Comparison of ENCODE assay signal across 8 cellular contexts in genomic region chr6:104859225-104860146, GRCh38. TPM values are rescaled to one million over a fixed set of nuclear protein-coding genes. Genes with fewer than 3 reads are reported as not detected.
DNase-seq lines count a peak whose midpoint lies in the region; ATAC-seq and TF ChIP-seq lines count a peak whose summit lies in the region.

Gene HACE1 (minus strand): TSS chr6:104859919. CDS start chr6:104859642, 277 bp downstream.

- TF ChIP-seq EP300 in esophagus muscularis mucosa (IDR thresholded peaks at IDR 0.05) = peak; percentile 22

- H3K27ac ChIP-seq in PC-3 (ENCODE audit: low read length) = no peak within 1 kb of the TSS
- peak within 1 kb of the TSS; percentile 83 to 87 (median 84) for H3K27ac ChIP-seq in esophagus muscularis mucosa (replicated peaks in 1 of 4)

- intact Hi-C loops in PC-3 (cut with micrococcal nuclease) (loop anchor here (2.0 kb wide), 1 partner anchor 69 kb away; no protein-coding TSS in a partner anchor), esophagus muscularis mucosa (cut with DNase I) (loop anchor here (10.0 kb wide), 1 partner anchor 1465 kb away; the partner anchor contains the start of gene ATG5)

- peak within 1 kb of the TSS; percentile 35 to 80 (median 67) for H3K27ac Mint-ChIP-seq in IgD-negative memory B cell

- H3K27me3 ChIP-seq in PC-3 (ENCODE audit: low read length) (no peaks in the 10 kb centered on the region), esophagus muscularis mucosa (no peaks in the 10 kb centered on the region)

- H3K4me3 Mint-ChIP-seq in IgD-negative memory B cell = peak within 1 kb of the TSS; percentile 92 to 97 (median 96)

- H3K9ac ChIP-seq in PC-3 (ENCODE audit: low read length) = peak within 1 kb of the TSS; percentile 76

- POLR2A ChIA-PET in PC-3 (lab: Charles Lee; ENCODE audit: unreplicated experiment) = no interaction called here

- peak within 1 kb of the TSS; percentile 97 for H3K4me2 ChIP-seq in PC-3 (ENCODE audit: low read length)

- under 1% methylated on average over 26 of the region's 89 CpGs for WGBS in esophagus muscularis mucosa

- peaks cover 5% of the 10 kb centered on the region; the same call in 1 of the 2 replicates for H3K4me1 ChIP-seq in PC-3 (ENCODE audit: insufficient read depth, low read length)
- peaks cover 5 to 11% (median 10%) of the 10 kb centered on the region in 4 donors for H3K4me1 ChIP-seq in esophagus muscularis mucosa

- H2AFZ ChIP-seq in PC-3 (ENCODE audit: low read length) = peak within 1 kb of the TSS; percentile 96

- no peaks in the 10 kb centered on the region for H4K20me1 ChIP-seq in PC-3 (ENCODE audit: low read length)

- no peaks in the 10 kb centered on the region for H3K9me2 ChIP-seq in PC-3 (replicated peaks; ENCODE audit: low read length)

- CTCF ChIA-PET in PC-3 (lab: Charles Lee) = no interaction called here

- no peaks in the 10 kb centered on the region for H3K27me3 Mint-ChIP-seq in IgD-negative memory B cell

- ATAC-seq in GM21529 (IDR thresholded peaks at IDR 0.05; ENCODE audit: unreplicated experiment) (peak; percentile 98), PC-3 (peak; percentile 98)

- no peak for TF ChIP-seq POLR2A in esophagus muscularis mucosa (IDR thresholded peaks at IDR 0.05; ENCODE audit: low read depth)

- BruUV-seq in PC-3 (replicated peaks; lab: Mats Ljungman, UMichigan) = no TSS peak

- H3K4me1 Mint-ChIP-seq in IgD-negative memory B cell = peaks cover 6 to 18% (median 15%) of the 10 kb centered on the region in 3 donors

- no peaks in the 10 kb centered on the region for H3K9me3 ChIP-seq in PC-3 (ENCODE audit: low read length)
- no peaks in the 10 kb centered on the region for H3K9me3 ChIP-seq in esophagus muscularis mucosa

- H3K4me3 ChIP-seq in PC-3 (ENCODE audit: low read length) (peak within 1 kb of the TSS; percentile 97), esophagus muscularis mucosa (peak within 1 kb of the TSS; percentile 79 to 99 (median 92))

- no peaks in the 10 kb centered on the region for H3F3A ChIP-seq in PC-3 (ENCODE audit: low read length, unreplicated experiment)

- no peaks in the 10 kb centered on the region for H3K36me3 ChIP-seq in PC-3 (ENCODE audit: low read depth, low read length)
- no peaks in the 10 kb centered on the region for H3K36me3 ChIP-seq in esophagus muscularis mucosa

- DNase-seq in DMS53 (lab: John Stamatoyannopoulos, UW) (peak; percentile 88), PC-3 (peak; percentile 83), esophagus muscularis mucosa (ENCODE audit: extremely low spot score) (peak; percentile 96), myocyte (ENCODE audit: low read depth) (peak; percentile 93)
- DNase-seq in activated T-cell treated with anti-CD3 and anti-CD28 coated beads, Interleukin-2, amount 50 U/mL, for 1 hour = peak; percentile 89
- peak; percentile 79 to 82 for DNase-seq in stimulated activated CD8-positive, alpha-beta memory T cell treated with anti-CD3 and anti-CD28 coated beads, Interleukin-7, amount 100 ng/mL, for 48 hours (ENCODE audit: extremely low read depth in 1 of 2, low read depth in 1 of 2)

- no peaks in the 10 kb centered on the region for H3K36me3 Mint-ChIP-seq in IgD-negative memory B cell

- no peaks in the 10 kb centered on the region for H3K9me3 Mint-ChIP-seq in IgD-negative memory B cell

- peaks cover 17% of the 10 kb centered on the region for H3K79me2 ChIP-seq in PC-3 (ENCODE audit: low read length)

- TF ChIP-seq CTCF in PC-3 (conservative IDR thresholded peaks at IDR 0.05; ENCODE audit: low read depth, low read length) (no peak), esophagus muscularis mucosa (IDR thresholded peaks at IDR 0.05) (peak in 2 of 3 experiments; percentile 20 to 30)

RNA-seq across cellular contexts. Expression of gene HACE1, which starts in this region (rescaled TPM):
- polyA plus RNA-seq in IgD-negative memory B cell = 6.9 TPM
- total RNA-seq in PC-3 (2014; rRNA removed) (4.3 and 9.4 TPM in 2 replicates), esophagus muscularis mucosa (10 to 100 TPM; 11.4 to 21.5 (median 18.7) TPM), myocyte (7.0 and 9.0 TPM in 2 replicates)
- 6.2 TPM for polyA plus RNA-seq in myocyte (2012)
